Comparison of ENCODE assay signal across 1 cellular context in genomic region chr4:154744341-154744948, GRCh38.
TF ChIP-seq lines count a peak whose summit lies in the region.

No MANE protein-coding gene starts in this region.

TF ChIP-seq in GM23338, 12 proteins besides CTCF, POLR2A, EP300 and RAD21 (continued from another document):
- TF ChIP-seq REST (IDR thresholded peaks at IDR 0.05; ENCODE audit: unreplicated experiment) (no peak), EZH2 (IDR thresholded peaks at IDR 0.05; ENCODE audit: low read depth, unreplicated experiment) (no peak), ZNF331 (CRISPR knock-in tag; IDR thresholded peaks at IDR 0.05; ENCODE audit: low read depth) (no peak), NANOG (IDR thresholded peaks at IDR 0.05; ENCODE audit: borderline replicate concordance) (no peak), EZH2phosphoT487 (IDR thresholded peaks at IDR 0.05; ENCODE audit: unreplicated experiment) (no peak), ETS1 (IDR thresholded peaks at IDR 0.05) (no peak), POLR2AphosphoS5 (IDR thresholded peaks at IDR 0.05; ENCODE audit: low read depth) (no peak)
TF ChIP-seq in GM23338: peak in this region for 0.
